In the genomic region with DNA sequence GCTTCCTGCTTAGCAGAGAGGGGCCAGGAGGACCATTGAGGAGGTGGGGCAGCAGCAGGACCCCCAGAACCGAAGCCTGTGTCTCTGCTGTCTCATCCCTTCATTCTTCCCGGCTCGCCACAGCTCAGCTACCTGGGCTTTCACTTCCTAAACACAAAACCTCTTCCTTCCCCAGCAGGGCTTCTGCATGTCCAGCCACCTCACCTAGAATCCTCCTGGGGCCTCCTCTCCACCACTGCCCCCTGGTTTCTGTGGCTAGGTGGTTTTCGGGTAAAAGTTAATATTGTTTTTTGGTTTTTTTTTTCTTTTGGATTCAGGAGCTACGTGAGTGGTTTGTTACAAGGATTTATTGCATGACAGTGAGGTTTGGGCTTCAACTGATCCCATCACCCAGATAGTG, we compare ENCODE assay signal across 20 cellular contexts.
"Had no signal": no experiment of that assay in that cellular context is flagged by ENCODE, and none has a peak within 500 bp of the region (broad histone marks: within the 10 kb centered on the region; RNA-seq: fewer than 3 reads in every experiment).

No MANE protein-coding gene starts in this region.

- H3K36me3 Mint-ChIP-seq: naive thymus-derived CD4-positive, alpha-beta T cell; natural killer cell treated with Interleukin-12 subunit alpha and Interleukin-12 subunit beta and Interleukin-15 and Interleukin-18, amount 100 ng/mL, for 72 hours; stimulated activated memory B cell treated with anti-CD40 and anti-IgM and Interleukin-4, amounts not matched to agents 10 μg/mL and 1 μg/mL and 100 μg/mL, for 72 hours had no signal

- H3K9me3 Mint-ChIP-seq: naive thymus-derived CD4-positive, alpha-beta T cell; natural killer cell treated with Interleukin-12 subunit alpha and Interleukin-12 subunit beta and Interleukin-15 and Interleukin-18, amount 100 ng/mL, for 72 hours; stimulated activated memory B cell treated with anti-CD40 and anti-IgM and Interleukin-4, amounts not matched to agents 10 μg/mL and 1 μg/mL and 100 μg/mL, for 72 hours had no signal

- ATAC-seq: mucosa of descending colon; naive thymus-derived CD4-positive, alpha-beta T cell; natural killer cell treated with Interleukin-12 subunit alpha and Interleukin-12 subunit beta and Interleukin-15 and Interleukin-18, amount 100 ng/mL, for 72 hours; right lobe of liver; stimulated activated memory B cell treated with anti-CD40 and anti-IgM and Interleukin-4, amounts not matched to agents 10 μg/mL and 1 μg/mL and 100 μg/mL, for 72 hours; stimulated activated naive CD8-positive, alpha-beta T cell treated with anti-CD3 and anti-CD28 coated beads, Interleukin-15, Interleukin-2, amounts not matched to agents 100 U/mL and 50 U/mL, for 24 hours had no signal

- H3K4me3 Mint-ChIP-seq: naive thymus-derived CD4-positive, alpha-beta T cell; natural killer cell treated with Interleukin-12 subunit alpha and Interleukin-12 subunit beta and Interleukin-15 and Interleukin-18, amount 100 ng/mL, for 72 hours; stimulated activated memory B cell treated with anti-CD40 and anti-IgM and Interleukin-4, amounts not matched to agents 10 μg/mL and 1 μg/mL and 100 μg/mL, for 72 hours had no signal

- H3K4me1 Mint-ChIP-seq: naive thymus-derived CD4-positive, alpha-beta T cell had no signal

- H3K27ac Mint-ChIP-seq: naive thymus-derived CD4-positive, alpha-beta T cell; natural killer cell treated with Interleukin-12 subunit alpha and Interleukin-12 subunit beta and Interleukin-15 and Interleukin-18, amount 100 ng/mL, for 72 hours; progenitor cell of endocrine pancreas; stimulated activated memory B cell treated with anti-CD40 and anti-IgM and Interleukin-4, amounts not matched to agents 10 μg/mL and 1 μg/mL and 100 μg/mL, for 72 hours had no signal

- DNase-seq: islet precursor cell; left ventricle myocardium inferior; midbrain; mucosa of descending colon; naive thymus-derived CD4-positive, alpha-beta T cell; ovary; right lobe of liver; stimulated activated CD4-positive, alpha-beta T cell treated with anti-CD3 and anti-CD28 coated beads, Interleukin-1b, Interleukin-23, amount 100 ng/mL, for 48 hours; stimulated activated CD4-positive, alpha-beta T cell treated with anti-CD3 and anti-CD28 coated beads, Interleukin-2, amount 100 ng/mL, for 48 hours; stimulated activated CD4-positive, alpha-beta T cell treated with anti-CD3 and anti-CD28 coated beads, Interleukin-4, amount 100 ng/mL, for 4 hours; stimulated activated CD8-positive, alpha-beta memory T cell treated with anti-CD3 and anti-CD28 coated beads, Interleukin-4, amount 100 ng/mL, for 48 hours; stimulated activated naive CD8-positive, alpha-beta T cell treated with anti-CD3 and anti-CD28 coated beads, Interleukin-15, Interleukin-2, amounts not matched to agents 100 U/mL and 50 U/mL, for 24 hours; stomach; testis; thyroid gland; transverse colon; upper lobe of left lung had no signal
